ENCODE assay signal across 24 cellular contexts in the genomic region with DNA sequence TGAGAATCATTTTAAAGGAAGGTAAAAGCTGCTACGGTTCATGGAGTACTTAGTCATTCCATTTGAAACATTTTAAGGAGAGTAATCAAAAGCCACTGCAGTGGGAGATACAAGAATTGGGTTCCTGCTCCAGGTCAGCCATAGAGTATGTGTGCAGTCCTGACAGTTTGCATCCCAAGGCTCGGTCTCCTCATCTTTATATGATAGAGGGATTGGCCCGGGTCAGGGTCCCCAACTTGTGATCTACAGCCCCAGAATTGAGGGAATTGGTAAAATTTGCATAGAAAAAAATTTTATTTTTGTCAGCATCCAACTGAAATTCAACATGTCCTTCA.
DNase-seq lines count a peak whose midpoint lies in the region; ATAC-seq and TF ChIP-seq lines count a peak whose summit lies in the region.
"Had no signal": no experiment of that assay in that cellular context is flagged by ENCODE, and none has a peak within 500 bp of the region (broad histone marks: within the 10 kb centered on the region; RNA-seq: fewer than 3 reads in every experiment).

No MANE protein-coding gene starts in this region.

- DNase-seq in HFF-Myc (ENCODE audit: extremely low read depth, low read depth) (no peak), SJSA1 (ENCODE audit: low read depth in 1 of 2, low spot score in 2 of 2) (no peak), epithelial cell of prostate (ENCODE audit: low read depth, low spot score) (no peak), smooth muscle cell (lab: John Stamatoyannopoulos, UW; ENCODE audit: unreplicated experiment) (no peak), SKM-1 treated with dmso at 0.1 percent for 144 hours (lab: John Stamatoyannopoulos, UW; ENCODE audit: unreplicated experiment) (no peak), globus pallidus (ENCODE audit: low spot score) (no peak)
- no peak for DNase-seq in activated effector memory CD4-positive, alpha-beta T cell treated with Interleukin-2 at 50 U/mL for 16 hours
- DNase-seq: activated B cell treated with CpG ODN at 0.5 μM for 24 hours; activated naive CD4-positive, alpha-beta T cell; activated T-cell treated with anti-CD3 and anti-CD28 coated beads, Interleukin-2, amount 50 U/mL, for 72 hours; MM.1S; NCI-H2029 treated with DMSO at 0.1 percent for 48 hours; NCI-H526; pancreas; Peyer's patch; SIG-M5; stimulated activated CD4-positive, alpha-beta T cell treated with anti-CD3 and anti-CD28 coated beads, Interleukin-1b, Interleukin-23, amount 100 ng/mL, for 48 hours; stimulated activated naive CD4-positive, alpha-beta T cell treated with Interleukin-2 at 50 U/mL for 16 hours; T-helper 1 cell had no signal

- no peaks in the 10 kb centered on the region for H4K20me1 ChIP-seq in smooth muscle cell (ENCODE audit: low read depth)

- H3K9me3 ChIP-seq in SJSA1 (replicated peaks) (no peaks in the 10 kb centered on the region), smooth muscle cell (replicated peaks; ENCODE audit: low read depth) (no peaks in the 10 kb centered on the region)
- H3K9me3 ChIP-seq: gastroesophageal sphincter, pancreas, Peyer's patch, thoracic aorta had no signal

- WGBS in smooth muscle cell (ENCODE audit: low lambda C conversion rate) = 72% methylated on average over 3 of the region's 3 CpGs

- H3K4me3 ChIP-seq in HFF-Myc (replicated peaks; ENCODE audit: low read depth, low read length) (peak overlapping the region; percentile 12; the same call in 1 of the 2 replicates), SJSA1 (no peak overlapping the region), smooth muscle cell (no peak overlapping the region)
- H3K4me3 ChIP-seq: dorsolateral prefrontal cortex, gastroesophageal sphincter, hepatocyte, pancreas, Peyer's patch, thoracic aorta had no signal

- H3K79me2 ChIP-seq in smooth muscle cell (ENCODE audit: low read depth) = no peaks in the 10 kb centered on the region
- H3K79me2 ChIP-seq: hepatocyte had no signal

- H3K4me2 ChIP-seq in smooth muscle cell = peak overlapping the region; percentile 34
- H3K4me2 ChIP-seq: hepatocyte had no signal

- TF ChIP-seq CTCF in HFF-Myc (IDR thresholded peaks at IDR 0.05; ENCODE audit: low read depth, low read length, missing control alignments) = no peak
- no peak for TF ChIP-seq CTCF in smooth muscle cell (IDR thresholded peaks at IDR 0.05; ENCODE audit: borderline replicate concordance, insufficient read depth, poor library complexity, severe bottlenecking)

- no peaks in the 10 kb centered on the region for H3K36me3 ChIP-seq in SJSA1
- H3K36me3 ChIP-seq in smooth muscle cell (ENCODE audit: low read depth) = no peaks in the 10 kb centered on the region
- H3K36me3 ChIP-seq: gastroesophageal sphincter, pancreas, Peyer's patch, thoracic aorta had no signal

- no peak overlapping the region for H3K9ac ChIP-seq in smooth muscle cell (ENCODE audit: low read depth)

- H3K4me1 ChIP-seq in SJSA1 (replicated peaks) (peaks cover 35% of the 10 kb centered on the region), smooth muscle cell (ENCODE audit: low read depth) (no peaks in the 10 kb centered on the region)
- H3K4me1 ChIP-seq: gastroesophageal sphincter, pancreas, Peyer's patch had no signal

- ATAC-seq in GM21515 (IDR thresholded peaks at IDR 0.05; ENCODE audit: unreplicated experiment) = no peak
- ATAC-seq: gastroesophageal sphincter, pancreas had no signal

- no peaks in the 10 kb centered on the region for H3F3A ChIP-seq in smooth muscle cell (ENCODE audit: low read depth)

- H3K27me3 ChIP-seq in SJSA1 (replicated peaks) = no peaks in the 10 kb centered on the region
- H3K27me3 ChIP-seq in smooth muscle cell (ENCODE audit: low read depth) = peaks cover 24% of the 10 kb centered on the region
- H3K27me3 ChIP-seq: Peyer's patch had no signal

- H3K27ac ChIP-seq in SJSA1 (peak overlapping the region; percentile 74), epithelial cell of prostate (peak overlapping the region; percentile 71), smooth muscle cell (ENCODE audit: low read depth) (peak overlapping the region; percentile 32)
- H3K27ac ChIP-seq: dorsolateral prefrontal cortex, gastroesophageal sphincter, hepatocyte, pancreas, Peyer's patch, thoracic aorta had no signal

- H2AFZ ChIP-seq in smooth muscle cell (ENCODE audit: low read depth) = no peak overlapping the region
- H2AFZ ChIP-seq: hepatocyte had no signal
